ENCODE assay signal across 14 cellular contexts in genomic region chr16:27558434-27558833, GRCh38. TPM values are rescaled to one million over a fixed set of nuclear protein-coding genes. Genes with fewer than 3 reads are reported as not detected.
DNase-seq lines count a peak whose midpoint lies in the region; ATAC-seq and TF ChIP-seq lines count a peak whose summit lies in the region.
"Had no signal": no experiment of that assay in that cellular context is flagged by ENCODE, and none has a peak within 500 bp of the region (broad histone marks: within the 10 kb centered on the region; RNA-seq: fewer than 3 reads in every experiment).

No MANE protein-coding gene starts in this region.

- H3K36me3 ChIP-seq in gastrocnemius medialis = no peaks in the 10 kb centered on the region
- H3K36me3 ChIP-seq: BE2C, HAP-1 had no signal

- H3K36me3 Mint-ChIP-seq in activated naive CD8-positive, alpha-beta T cell treated with anti-CD3 and anti-CD28 coated beads for 36 hours = no peaks in the 10 kb centered on the region

- no peaks in the 10 kb centered on the region for H3K27me3 Mint-ChIP-seq in activated naive CD8-positive, alpha-beta T cell treated with anti-CD3 and anti-CD28 coated beads for 36 hours
- H3K27me3 Mint-ChIP-seq: CD4-positive, alpha-beta T cell had no signal

- no peak overlapping the region for H3K4me3 ChIP-seq in gastrocnemius medialis
- H3K4me3 ChIP-seq: GM23248, HAP-1 had no signal

- H3K27ac Mint-ChIP-seq in activated naive CD8-positive, alpha-beta T cell treated with anti-CD3 and anti-CD28 coated beads for 36 hours = no peak overlapping the region
- H3K27ac Mint-ChIP-seq: CD4-positive, alpha-beta T cell had no signal

- H3K9me3 ChIP-seq in gastrocnemius medialis = no peaks in the 10 kb centered on the region
- H3K9me3 ChIP-seq: BE2C, Caco-2, HAP-1 had no signal

- TF ChIP-seq POLR2A in gastrocnemius medialis (IDR thresholded peaks at IDR 0.05) = no peak

- DNase-seq in iris pigment epithelial cell (ENCODE audit: low read depth) (peak; percentile 4), NCI-H2107 (lab: John Stamatoyannopoulos, UW) (no peak), gastrocnemius medialis (no peak)
- no peak for DNase-seq in activated naive CD8-positive, alpha-beta T cell treated with anti-CD3 and anti-CD28 coated beads for 36 hours
- DNase-seq: ACHN; BE2C; C1 segment of cervical spinal cord; Caco-2; CD4-positive, alpha-beta T cell; GDM1; GM23248 had no signal

- H3K9me3 Mint-ChIP-seq in activated naive CD8-positive, alpha-beta T cell treated with anti-CD3 and anti-CD28 coated beads for 36 hours = no peaks in the 10 kb centered on the region
- H3K9me3 Mint-ChIP-seq: CD4-positive, alpha-beta T cell had no signal

- no peak overlapping the region for H3K4me3 Mint-ChIP-seq in activated naive CD8-positive, alpha-beta T cell treated with anti-CD3 and anti-CD28 coated beads for 36 hours
- H3K4me3 Mint-ChIP-seq: CD4-positive, alpha-beta T cell had no signal

- intact Hi-C loops in gastrocnemius medialis (cut with DNase I; ENCODE audit: low total_unique reads) = no loop called here

- H3K4me1 ChIP-seq in gastrocnemius medialis = peaks cover 0 to 6% of the 10 kb centered on the region in 2 donors
- H3K4me1 ChIP-seq: BE2C, Caco-2, HAP-1 had no signal

- TF ChIP-seq CTCF in C4-2B (conservative IDR thresholded peaks at IDR 0.05) (no peak), VCaP (conservative IDR thresholded peaks at IDR 0.05) (no peak), gastrocnemius medialis (IDR thresholded peaks at IDR 0.05 in 4 of 5, conservative IDR thresholded peaks at IDR 0.05 in 1 of 5) (no peak)

- in situ Hi-C loops in gastrocnemius medialis (cut with MboI; ENCODE audit: low sequenced_read_pairs in 4 of 4) = loop anchor here in 1 of 4 donors (25.0 kb wide), 1 partner anchor 346 kb away; the partner anchor contains the start of gene KDM8

- no peaks in the 10 kb centered on the region for H3K27me3 ChIP-seq in gastrocnemius medialis
- H3K27me3 ChIP-seq: BE2C had no signal

- peaks cover 2% of the 10 kb centered on the region for H3K4me1 Mint-ChIP-seq in activated naive CD8-positive, alpha-beta T cell treated with anti-CD3 and anti-CD28 coated beads for 36 hours

- no peak for ATAC-seq in gastrocnemius medialis

- peak overlapping the region; percentile 86 for H3K27ac ChIP-seq in C4-2B
- peak overlapping the region; percentile 89 for H3K27ac ChIP-seq in VCaP
- no peak overlapping the region for H3K27ac ChIP-seq in gastrocnemius medialis
- H3K27ac ChIP-seq: GM23248 had no signal

RNA-seq across cellular contexts. Expression of gene KATNIP, which starts 8.5 kb away (rescaled TPM):
- 10 to 100 TPM; 10.1 to 10.9 TPM for total RNA-seq in activated naive CD8-positive, alpha-beta T cell treated with anti-CD3 and anti-CD28 coated beads for 36 hours
- 10 to 100 TPM in 1 of 4 donors, 1 to 10 TPM in 3; 6.3 to 12.1 (median 7.7) TPM for total RNA-seq in gastrocnemius medialis

RNA-seq across cellular contexts. Expression of gene GTF3C1, which starts 8.7 kb away (rescaled TPM):
- total RNA-seq in activated naive CD8-positive, alpha-beta T cell treated with anti-CD3 and anti-CD28 coated beads for 36 hours = 10 to 100 TPM; 49.7 to 52.0 TPM
- total RNA-seq in gastrocnemius medialis = 100 to 1,000 TPM in 1 of 4 donors, 10 to 100 TPM in 3; 52.0 to 108 (median 67.8) TPM

Comparison
In these comparisons a context has a peak if more than half of its experiments do, and no peak if none do; other contexts are left out.
1. H3K27ac ChIP-seq: peak in C4-2B (single experiment) and VCaP (single experiment); none in gastrocnemius medialis (0 of 4).